ENCODE assay signal across 8 cellular contexts in the genomic region with DNA sequence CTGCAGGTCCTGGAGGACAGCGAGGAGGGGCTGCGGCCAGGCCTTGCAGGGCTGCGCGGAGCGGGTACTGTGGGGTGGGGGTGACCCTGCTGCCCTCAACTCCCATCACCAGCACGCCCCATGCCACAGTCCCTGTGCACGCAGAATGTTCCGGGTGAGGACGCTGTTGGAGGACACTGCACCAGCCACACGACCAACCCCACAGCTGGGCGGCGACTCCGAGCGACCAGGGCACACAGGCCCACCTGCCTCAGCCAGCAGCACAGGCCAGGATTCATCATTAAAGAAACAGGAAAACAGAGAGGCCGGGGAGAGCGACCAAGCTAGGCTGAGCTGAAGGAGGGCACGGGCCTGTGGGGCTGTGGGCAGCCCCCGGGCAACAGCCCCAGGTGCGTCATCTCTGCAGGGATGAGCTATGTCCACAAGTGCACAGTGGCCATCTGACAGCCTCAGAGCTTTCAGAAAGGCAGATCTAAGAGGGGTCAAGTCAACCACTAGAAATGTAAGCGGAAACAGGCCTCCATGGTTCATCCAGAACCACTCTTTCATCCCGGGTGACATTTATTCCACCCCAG. TPM values are rescaled to one million over a fixed set of nuclear protein-coding genes. Genes with fewer than 3 reads are reported as not detected.
DNase-seq lines count a peak whose midpoint lies in the region; ATAC-seq and TF ChIP-seq lines count a peak whose summit lies in the region.

No MANE protein-coding gene starts in this region.

- TF ChIP-seq CTCF in CD14-positive monocyte (IDR thresholded peaks at IDR 0.05) (no peak), PC-3 (conservative IDR thresholded peaks at IDR 0.05; ENCODE audit: low read depth, low read length) (no peak), omental fat pad (IDR thresholded peaks at IDR 0.05) (no peak)

- POLR2A ChIA-PET in PC-3 (lab: Charles Lee; ENCODE audit: unreplicated experiment) (no interaction called here), HEK293T (lab: Yijun Ruan, JAX) (no interaction called here)

- H3K4me3 ChIP-seq in PC-3 (ENCODE audit: low read length) = peak overlapping the region; percentile 66; the same call in 1 of the 2 replicates
- H3K4me3 ChIP-seq in esophagus (ENCODE audit: low read depth in 1 of 2, low read length in 2 of 2) = peak overlapping the region; percentile 72 to 74

- H3K27ac Mint-ChIP-seq in CD14-positive monocyte = peak overlapping the region in 2 of 7 donors; percentile 14 to 25

- CTCF ChIA-PET in PC-3 (lab: Charles Lee) (no interaction called here), HEK293T (lab: Yijun Ruan, JAX) (no interaction called here)

- H3K9ac ChIP-seq in PC-3 (ENCODE audit: low read length) = no peak overlapping the region

- no peak for DNase-seq in CD14-positive monocyte (ENCODE audit: low spot score)
- no peak for DNase-seq in PC-3
- DNase-seq in omental fat pad (ENCODE audit: low spot score) = peak; percentile 21
- no peak for DNase-seq in HEK293T (ENCODE audit: extremely low spot score)

- H3K4me1 ChIP-seq in PC-3 (ENCODE audit: insufficient read depth, low read length) (peaks cover 4% of the 10 kb centered on the region; the same call in 1 of the 2 replicates), esophagus (ENCODE audit: control insufficient read depth in 2 of 2, insufficient read depth in 2 of 2, low read length in 1 of 2) (peaks cover 3 to 22% of the 10 kb centered on the region in 2 donors)

- H3K27ac ChIP-seq in PC-3 (ENCODE audit: low read length) (no peak overlapping the region), esophagus (ENCODE audit: low read depth in 2 of 2, low read length in 1 of 2) (peak overlapping the region; percentile 82)

- no peaks in the 10 kb centered on the region for H4K20me1 ChIP-seq in PC-3 (ENCODE audit: low read length)

- 57 to 59% methylated on average over 21 of the region's 21 CpGs for WGBS in esophagus, 2 donors

- BruUV-seq in PC-3 (replicated peaks; lab: Mats Ljungman, UMichigan) = TSS peak; percentile 16

- intact Hi-C loops in CD14-positive monocyte (cut with micrococcal nuclease) (no loop called here), PC-3 (cut with micrococcal nuclease) (loop anchor here (5.0 kb wide), 2 partner anchors 35 to 40 kb away; no protein-coding TSS in a partner anchor)

- no peaks in the 10 kb centered on the region for H3K27me3 ChIP-seq in PC-3 (ENCODE audit: low read length)
- no peaks in the 10 kb centered on the region for H3K27me3 ChIP-seq in esophagus (ENCODE audit: control insufficient read depth in 1 of 2, insufficient read depth in 2 of 2, low read length in 2 of 2)

- peaks cover 25% of the 10 kb centered on the region for H3K4me1 Mint-ChIP-seq in CD14-positive monocyte

- no peaks in the 10 kb centered on the region for H3K9me3 ChIP-seq in PC-3 (ENCODE audit: low read length)
- no peaks in the 10 kb centered on the region for H3K9me3 ChIP-seq in esophagus (ENCODE audit: control insufficient read depth in 2 of 2, insufficient read depth in 1 of 2, low read depth in 1 of 2, low read length in 1 of 2)

- H3K36me3 Mint-ChIP-seq in CD14-positive monocyte = peaks cover 8 to 9% of the 10 kb centered on the region in 2 donors

- H3K4me2 ChIP-seq in PC-3 (ENCODE audit: low read length) = peak overlapping the region; percentile 79

- no peaks in the 10 kb centered on the region for H3K9me2 ChIP-seq in PC-3 (replicated peaks; ENCODE audit: low read length)

- H3K27me3 Mint-ChIP-seq in CD14-positive monocyte (ENCODE audit: low read depth in 3 of 3) = peaks cover 33 to 50% (median 35%) of the 10 kb centered on the region in 3 donors

- H3K79me2 ChIP-seq in PC-3 (ENCODE audit: low read length) = peaks cover 69% of the 10 kb centered on the region

- H3K9me3 Mint-ChIP-seq in CD14-positive monocyte = peaks cover 4 to 13% (median 7%) of the 10 kb centered on the region in 7 donors

- peak overlapping the region; percentile 85 to 87 for H3K4me3 Mint-ChIP-seq in CD14-positive monocyte

- ATAC-seq in PC-3 = no peak
- ATAC-seq in omental fat pad (ENCODE audit: low FRiP score) = peak; percentile 35
- no peak for ATAC-seq in HG03460 (IDR thresholded peaks at IDR 0.05; ENCODE audit: unreplicated experiment)
- ATAC-seq in GM18909 (IDR thresholded peaks at IDR 0.05; ENCODE audit: poor library complexity, unreplicated experiment) = no peak
- ATAC-seq in HG02610 (IDR thresholded peaks at IDR 0.05; ENCODE audit: unreplicated experiment) = no peak

- H3K36me3 ChIP-seq in PC-3 (ENCODE audit: low read depth, low read length) (no peaks in the 10 kb centered on the region), esophagus (ENCODE audit: control insufficient read depth in 2 of 2, insufficient read depth in 2 of 2, low read length in 1 of 2) (peaks cover 0 to 7% of the 10 kb centered on the region in 2 donors)

- H3F3A ChIP-seq in PC-3 (ENCODE audit: low read length, unreplicated experiment) = no peaks in the 10 kb centered on the region

- no peak overlapping the region for H2AFZ ChIP-seq in PC-3 (ENCODE audit: low read length)

TF ChIP-seq in HEK293T, 16 proteins besides CTCF, POLR2A, EP300 and RAD21:
- TF ChIP-seq TARDBP (IDR thresholded peaks at IDR 0.05) (no peak), FOXA1 (IDR thresholded peaks at IDR 0.05) (no peak), SP1 (IDR thresholded peaks at IDR 0.05) (no peak), ZNF384 (IDR thresholded peaks at IDR 0.05) (no peak), HDGF (IDR thresholded peaks at IDR 0.05; ENCODE audit: borderline replicate concordance) (no peak), NFRKB (IDR thresholded peaks at IDR 0.05) (no peak), LEF1 (IDR thresholded peaks at IDR 0.05; ENCODE audit: borderline replicate concordance) (no peak), ELF4 (IDR thresholded peaks at IDR 0.05) (no peak), ARNT (IDR thresholded peaks at IDR 0.05) (no peak), BHLHE40 (IDR thresholded peaks at IDR 0.05; ENCODE audit: borderline replicate concordance) (no peak)
- TF ChIP-seq, protein P1, sequence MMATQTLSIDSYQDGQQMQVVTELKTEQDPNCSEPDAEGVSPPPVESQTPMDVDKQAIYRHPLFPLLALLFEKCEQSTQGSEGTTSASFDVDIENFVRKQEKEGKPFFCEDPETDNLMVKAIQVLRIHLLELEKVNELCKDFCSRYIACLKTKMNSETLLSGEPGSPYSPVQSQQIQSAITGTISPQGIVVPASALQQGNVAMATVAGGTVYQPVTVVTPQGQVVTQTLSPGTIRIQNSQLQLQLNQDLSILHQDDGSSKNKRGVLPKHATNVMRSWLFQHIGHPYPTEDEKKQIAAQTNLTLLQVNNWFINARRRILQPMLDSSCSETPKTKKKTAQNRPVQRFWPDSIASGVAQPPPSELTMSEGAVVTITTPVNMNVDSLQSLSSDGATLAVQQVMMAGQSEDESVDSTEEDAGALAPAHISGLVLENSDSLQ (IDR thresholded peaks at IDR 0.05) = no peak

RNA-seq across cellular contexts. Expression of gene GAS6, which starts 1.6 kb away (rescaled TPM):
- polyA plus RNA-seq in CD14-positive monocyte = 1 to 10 TPM; 1.8 to 1.9 TPM
- 20.9 and 33.7 TPM in 2 replicates for total RNA-seq in PC-3 (2014; rRNA removed)
- polyA plus RNA-seq in esophagus = 10 to 100 TPM; 47.3 to 56.5 TPM
- total RNA-seq in omental fat pad = 100 to 1,000 TPM; 129 to 207 (median 164) TPM
